ENCODE assay signal across 8 cellular contexts in the genomic region with DNA sequence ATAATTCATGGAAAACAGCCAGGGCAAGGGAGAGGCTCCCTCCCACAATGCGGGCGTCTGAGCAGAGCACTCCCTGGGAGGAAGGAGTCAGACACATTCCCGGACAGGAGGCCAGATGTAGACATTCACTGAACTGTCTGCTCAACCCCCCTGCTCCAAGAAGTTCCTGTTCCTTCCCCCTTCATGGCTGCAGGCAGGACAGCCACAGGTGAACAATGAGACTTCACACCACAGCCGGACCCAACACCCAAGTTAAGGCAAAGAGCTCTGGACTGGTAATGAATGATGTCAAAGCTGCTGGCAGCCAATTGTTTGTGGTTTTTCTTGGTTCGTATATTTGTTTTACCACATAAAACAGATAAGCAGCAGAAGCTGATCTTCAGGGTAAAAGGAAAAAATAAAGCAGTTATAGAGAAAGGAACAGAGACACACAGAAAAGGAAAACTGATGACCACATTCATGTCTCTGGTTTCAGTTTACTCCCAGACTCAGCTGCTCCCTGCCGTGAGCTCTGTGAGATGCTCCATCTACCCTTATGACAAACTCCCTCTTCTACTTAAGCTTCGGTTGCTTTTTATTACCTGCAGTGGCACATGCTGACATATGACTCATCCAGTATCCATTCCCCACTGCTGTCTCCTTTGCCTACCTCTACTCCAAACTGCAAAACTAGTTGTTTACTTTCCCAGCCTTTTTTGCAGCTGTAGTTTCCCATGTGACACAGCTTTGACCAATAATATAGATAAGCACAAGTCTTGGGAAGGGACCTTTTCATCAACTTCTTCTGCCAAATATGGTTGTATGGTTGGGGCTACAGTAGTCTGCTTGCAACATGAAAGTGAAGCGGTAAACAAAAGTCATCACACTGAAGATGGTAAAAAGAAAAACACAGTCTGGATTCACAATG. TPM values are rescaled to one million over a fixed set of nuclear protein-coding genes. Genes with fewer than 3 reads are reported as not detected.
A peak's percentile ranks its signal among the peaks of the same experiment; 100 is the strongest.
DNase-seq lines count a peak whose midpoint lies in the region; ATAC-seq and TF ChIP-seq lines count a peak whose summit lies in the region.

No MANE protein-coding gene starts in this region.

- TF ChIP-seq RAD21 in SK-N-SH (IDR thresholded peaks at IDR 0.05; ENCODE audit: low read length): no peak

- peak overlapping the region; percentile 54; the same call in 1 of the 2 replicates for H3K9ac ChIP-seq in SK-N-SH

- H3K36me3 ChIP-seq in SK-N-SH (replicated peaks in 1 of 2; ENCODE audit: control insufficient read depth in 1 of 2, insufficient read depth in 2 of 2, low read length in 1 of 2): peaks cover 19 to 46% of the 10 kb centered on the region in 2 experiments
- peaks cover 37% of the 10 kb centered on the region for H3K36me3 ChIP-seq in suprapubic skin

- TF ChIP-seq POLR2A in suprapubic skin (IDR thresholded peaks at IDR 0.05): no peak

- no peaks in the 10 kb centered on the region; the same call in 1 of the 2 replicates for H3K79me2 ChIP-seq in SK-N-SH (ENCODE audit: insufficient read depth)

- intact Hi-C loops in Right ventricle myocardium superior (cut with DNase I): no loop called here

- 29% methylated on average over 7 of the region's 8 CpGs for WGBS in SK-N-SH (ENCODE audit: low lambda C conversion rate)
- WGBS in suprapubic skin: 40% methylated on average over 8 of the region's 8 CpGs

- peaks cover 58% of the 10 kb centered on the region for H3F3A ChIP-seq in SK-N-SH (replicated peaks; ENCODE audit: insufficient read depth)

- H4K20me1 ChIP-seq in SK-N-SH (ENCODE audit: insufficient read depth): no peaks in the 10 kb centered on the region

- DNase-seq in DMS153 treated with DMSO at 0.1 percent for 48 hours (lab: John Stamatoyannopoulos, UW; ENCODE audit: unreplicated experiment) (peak; percentile 26), HFF-Myc (ENCODE audit: extremely low read depth, low read depth) (peak; percentile 83), SK-N-SH (no peak), Right ventricle myocardium superior (no peak), suprapubic skin (ENCODE audit: low spot score in 2 of 2) (no peak)
- no peak for DNase-seq in activated CD4-positive, CD25-positive, alpha-beta regulatory T cell treated with anti-CD3 and anti-CD28 coated beads, Interleukin-2, amount 50 U/mL, for 72 hours

- H3K27me3 ChIP-seq in SK-N-SH (ENCODE audit: insufficient read depth): no peaks in the 10 kb centered on the region
- no peaks in the 10 kb centered on the region for H3K27me3 ChIP-seq in suprapubic skin

- H3K4me3 ChIP-seq in HFF-Myc (replicated peaks; ENCODE audit: low read depth, low read length): peak overlapping the region; percentile 19
- peak overlapping the region; percentile 1 to 49; a peak in 3 of 4 replicates for H3K4me3 ChIP-seq in SK-N-SH (ENCODE audit: low read depth in 2 of 2, low read length in 1 of 2)
- H3K4me3 ChIP-seq in suprapubic skin: no peak overlapping the region

- H3K4me1 ChIP-seq in SK-N-SH (ENCODE audit: control insufficient read depth in 1 of 2, insufficient read depth in 2 of 2, low read depth in 1 of 2, low read length in 1 of 2) (peaks cover 0 to 48% of the 10 kb centered on the region in 2 experiments), suprapubic skin (peaks cover 20% of the 10 kb centered on the region)

- H3K9me3 ChIP-seq in SK-N-SH: no peaks in the 10 kb centered on the region
- no peaks in the 10 kb centered on the region for H3K9me3 ChIP-seq in suprapubic skin

- H3K4me2 ChIP-seq in SK-N-SH: peak overlapping the region; percentile 71

- ATAC-seq in Right ventricle myocardium superior (ENCODE audit: poor library complexity): peak; percentile 63
- ATAC-seq in GM21423 (IDR thresholded peaks at IDR 0.05; ENCODE audit: unreplicated experiment): no peak
- no peak for ATAC-seq in GM18502 (IDR thresholded peaks at IDR 0.05; ENCODE audit: poor library complexity, unreplicated experiment)

- TF ChIP-seq EP300 in SK-N-SH (IDR thresholded peaks at IDR 0.05; ENCODE audit: borderline replicate concordance in 1 of 2, low read depth in 1 of 2, low read length in 1 of 2): no peak
- TF ChIP-seq EP300 in suprapubic skin (IDR thresholded peaks at IDR 0.05): no peak

- H3K9me2 ChIP-seq in SK-N-SH: no peaks in the 10 kb centered on the region

- H3K27ac ChIP-seq in SK-N-SH (ENCODE audit: low read depth in 2 of 2, low read length in 1 of 2) (peak overlapping the region; percentile 68 to 94), suprapubic skin (peak overlapping the region; percentile 12)

- CTCF ChIA-PET in SK-N-SH (lab: Yijun Ruan, JAX): interaction anchor here (0.6 to 1.2 kb wide), 5 partner anchors 15 to 833 kb away, joined by 3 to 4 read pairs (median 3); no protein-coding TSS in a partner anchor

- POLR2A ChIA-PET in SK-N-SH (lab: Yijun Ruan, JAX): no interaction called here

- TF ChIP-seq CTCF in HFF-Myc (IDR thresholded peaks at IDR 0.05; ENCODE audit: low read depth, low read length, missing control alignments): no peak
- no peak for TF ChIP-seq CTCF in SK-N-SH (IDR thresholded peaks at IDR 0.05)
- no peak for TF ChIP-seq CTCF in suprapubic skin (IDR thresholded peaks at IDR 0.05)

- H2AFZ ChIP-seq in SK-N-SH (ENCODE audit: low read depth): no peak overlapping the region; the same call in 1 of the 2 replicates

TF ChIP-seq in SK-N-SH, 30 proteins besides CTCF, POLR2A, EP300 and RAD21 (continues in another document):
- TF ChIP-seq FOXJ3 (CRISPR knock-in tag; IDR thresholded peaks at IDR 0.05): no peak
- TF ChIP-seq JUND (IDR thresholded peaks at IDR 0.05): peak; percentile 59
- TF ChIP-seq, protein P1, sequence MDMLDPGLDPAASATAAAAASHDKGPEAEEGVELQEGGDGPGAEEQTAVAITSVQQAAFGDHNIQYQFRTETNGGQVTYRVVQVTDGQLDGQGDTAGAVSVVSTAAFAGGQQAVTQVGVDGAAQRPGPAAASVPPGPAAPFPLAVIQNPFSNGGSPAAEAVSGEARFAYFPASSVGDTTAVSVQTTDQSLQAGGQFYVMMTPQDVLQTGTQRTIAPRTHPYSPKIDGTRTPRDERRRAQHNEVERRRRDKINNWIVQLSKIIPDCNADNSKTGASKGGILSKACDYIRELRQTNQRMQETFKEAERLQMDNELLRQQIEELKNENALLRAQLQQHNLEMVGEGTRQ (IDR thresholded peaks at IDR 0.05; ENCODE audit: borderline replicate concordance, low read depth, low read length): peak; percentile 10; the same call in 1 of the 2 replicates
- TF ChIP-seq, protein P2, sequence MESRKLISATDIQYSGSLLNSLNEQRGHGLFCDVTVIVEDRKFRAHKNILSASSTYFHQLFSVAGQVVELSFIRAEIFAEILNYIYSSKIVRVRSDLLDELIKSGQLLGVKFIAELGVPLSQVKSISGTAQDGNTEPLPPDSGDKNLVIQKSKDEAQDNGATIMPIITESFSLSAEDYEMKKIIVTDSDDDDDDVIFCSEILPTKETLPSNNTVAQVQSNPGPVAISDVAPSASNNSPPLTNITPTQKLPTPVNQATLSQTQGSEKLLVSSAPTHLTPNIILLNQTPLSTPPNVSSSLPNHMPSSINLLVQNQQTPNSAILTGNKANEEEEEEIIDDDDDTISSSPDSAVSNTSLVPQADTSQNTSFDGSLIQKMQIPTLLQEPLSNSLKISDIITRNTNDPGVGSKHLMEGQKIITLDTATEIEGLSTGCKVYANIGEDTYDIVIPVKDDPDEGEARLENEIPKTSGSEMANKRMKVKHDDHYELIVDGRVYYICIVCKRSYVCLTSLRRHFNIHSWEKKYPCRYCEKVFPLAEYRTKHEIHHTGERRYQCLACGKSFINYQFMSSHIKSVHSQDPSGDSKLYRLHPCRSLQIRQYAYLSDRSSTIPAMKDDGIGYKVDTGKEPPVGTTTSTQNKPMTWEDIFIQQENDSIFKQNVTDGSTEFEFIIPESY (IDR thresholded peaks at IDR 0.05; ENCODE audit: borderline replicate concordance, low read depth): no peak
- TF ChIP-seq GABPA (IDR thresholded peaks at IDR 0.05; ENCODE audit: low read depth): no peak
- TF ChIP-seq RCOR1 (IDR thresholded peaks at IDR 0.05; ENCODE audit: low read length): no peak
- TF ChIP-seq SMC3 (IDR thresholded peaks at IDR 0.05; ENCODE audit: low read depth, low read length): no peak
- 0 out of 2 replicates have a peak, but pooled peaks have one; percentile 7 for TF ChIP-seq RXRA (IDR thresholded peaks at IDR 0.05; ENCODE audit: borderline replicate concordance, low read depth)
- TF ChIP-seq, protein P3, sequence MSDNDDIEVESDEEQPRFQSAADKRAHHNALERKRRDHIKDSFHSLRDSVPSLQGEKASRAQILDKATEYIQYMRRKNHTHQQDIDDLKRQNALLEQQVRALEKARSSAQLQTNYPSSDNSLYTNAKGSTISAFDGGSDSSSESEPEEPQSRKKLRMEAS (IDR thresholded peaks at IDR 0.05; ENCODE audit: low read depth): no peak; the same call in 1 of the 2 replicates
- no peak for TF ChIP-seq ELF1 (IDR thresholded peaks at IDR 0.05)
- TF ChIP-seq TEAD4 (IDR thresholded peaks at IDR 0.05; ENCODE audit: borderline replicate concordance, insufficient read depth): no peak
- peak; percentile 10; the same call in 1 of the 2 replicates for TF ChIP-seq POLR2AphosphoS5 (IDR thresholded peaks at IDR 0.05; ENCODE audit: low read depth, low read length)
- no peak for TF ChIP-seq MXI1 (IDR thresholded peaks at IDR 0.05; ENCODE audit: low read depth, low read length)
- TF ChIP-seq EZH2phosphoT487 (IDR thresholded peaks at IDR 0.05; ENCODE audit: borderline replicate concordance, low read depth): no peak
- no peak for TF ChIP-seq SIN3A (IDR thresholded peaks at IDR 0.05; ENCODE audit: borderline replicate concordance, low read depth, low read length)
- TF ChIP-seq YY1 (IDR thresholded peaks at IDR 0.05; ENCODE audit: low read depth): no peak
- TF ChIP-seq TAF1 (IDR thresholded peaks at IDR 0.05; ENCODE audit: borderline replicate concordance, low read depth, low read length): 0 out of 2 replicates have a peak, but pooled peaks have one; percentile 13
- TF ChIP-seq NFIC (IDR thresholded peaks at IDR 0.05; ENCODE audit: borderline replicate concordance): no peak; the same call in 1 of the 2 replicates
- TF ChIP-seq GATA2 (CRISPR knock-in tag; IDR thresholded peaks at IDR 0.05): no peak
- peak; percentile 52; the same call in 1 of the 2 replicates for TF ChIP-seq FOSL2 (IDR thresholded peaks at IDR 0.05; ENCODE audit: borderline replicate concordance, low read depth)
- no peak for TF ChIP-seq NRF1 (IDR thresholded peaks at IDR 0.05; ENCODE audit: low read depth, low read length)
- TF ChIP-seq RFX5 (IDR thresholded peaks at IDR 0.05; ENCODE audit: low read length): no peak

RNA-seq across cellular contexts. Expression of a gene that starts 33.1 kb away (rescaled TPM):
- polyA plus RNA-seq in SK-N-SH (2012; rRNA removed): 6.4 and 8.0 TPM in 2 replicates
- polyA plus RNA-seq in SK-N-SH (2012; cell fraction: cytosol; rRNA removed): 2.7 and 3.3 TPM in 2 replicates
- 42.4 and 46.4 TPM in 2 replicates for polyA plus RNA-seq in SK-N-SH (2012; cell fraction: nucleus; rRNA removed)
- 4.1 TPM for total RNA-seq in Right ventricle myocardium superior
- total RNA-seq in suprapubic skin: 100 to 1,000 TPM in 1 of 4 donors, 10 to 100 TPM in 3; 16.4 to 129 (median 18.3) TPM

RNA-seq across cellular contexts. Expression of a gene that starts 49.9 kb away (rescaled TPM):
- not detected in 2 replicates for polyA plus RNA-seq in SK-N-SH (2012; rRNA removed)
- polyA plus RNA-seq in SK-N-SH (2012; cell fraction: cytosol; rRNA removed): not detected in 2 replicates
- polyA plus RNA-seq in SK-N-SH (2012; cell fraction: nucleus; rRNA removed): not detected in 2 replicates
- total RNA-seq in Right ventricle myocardium superior (not detected), suprapubic skin (not detected)

Comparison
In these comparisons a context has a peak if more than half of its experiments do, and no peak if none do; other contexts are left out.
1. DNase-seq: peak in DMS153 treated with DMSO at 0.1 percent for 48 hours (single experiment) and HFF-Myc (single experiment); none in SK-N-SH (single experiment), Right ventricle myocardium superior (single experiment), suprapubic skin (0 of 2) and activated CD4-positive, CD25-positive, alpha-beta regulatory T cell treated with anti-CD3 and anti-CD28 coated beads, Interleukin-2, amount 50 U/mL, for 72 hours (single experiment).